In genomic region chr14:24115451-24116110, GRCh38 we compare ENCODE assay signal across 8 cellular contexts. TPM values are rescaled to one million over a fixed set of nuclear protein-coding genes. Genes with fewer than 3 reads are reported as not detected.
A peak's percentile ranks its signal among the peaks of the same experiment; 100 is the strongest.
DNase-seq lines count a peak whose midpoint lies in the region; ATAC-seq, FAIRE-seq and TF ChIP-seq lines count a peak whose summit lies in the region.

No MANE protein-coding gene starts in this region.

- H3K27me3 ChIP-seq in Peyer's patch (no peaks in the 10 kb centered on the region), esophagus (ENCODE audit: control insufficient read depth in 1 of 2, insufficient read depth in 2 of 2, low read length in 2 of 2) (no peaks in the 10 kb centered on the region), pancreas (no peaks in the 10 kb centered on the region)

- H3K27ac ChIP-seq in Peyer's patch: peak overlapping the region; percentile 94 to 99 (median 97)
- H3K27ac ChIP-seq in esophagus (ENCODE audit: low read depth in 2 of 2, low read length in 1 of 2): peak overlapping the region; percentile 68 to 100
- peak overlapping the region; percentile 92 to 100 (median 98) for H3K27ac ChIP-seq in pancreas

- H3K4me1 ChIP-seq in Peyer's patch: peaks cover 0 to 25% (median 10%) of the 10 kb centered on the region in 4 donors
- peaks cover 0 to 2% of the 10 kb centered on the region in 2 donors for H3K4me1 ChIP-seq in esophagus (ENCODE audit: control insufficient read depth in 2 of 2, insufficient read depth in 2 of 2, low read length in 1 of 2)
- H3K4me1 ChIP-seq in pancreas: peaks cover 0 to 25% (median 6%) of the 10 kb centered on the region in 3 donors

- H3K9me3 Mint-ChIP-seq in Calu3 (ENCODE audit: low read depth, unreplicated experiment): no peaks in the 10 kb centered on the region

- H3K27me3 Mint-ChIP-seq in Calu3 (ENCODE audit: unreplicated experiment): no peaks in the 10 kb centered on the region

- CTCF ChIA-PET in Calu3 (lab: Charles Lee): interaction anchor here (1.4 to 3.2 kb wide), 6 partner anchors 21 to 57 kb away, joined by 5 to 23 read pairs (median 12); partner anchors contain the start of genes EMC9, IRF9, PCK2 and PSME2

- H3K36me3 ChIP-seq in Peyer's patch (peaks cover 0 to 39% (median 3%) of the 10 kb centered on the region in 3 donors), esophagus (ENCODE audit: control insufficient read depth in 2 of 2, insufficient read depth in 2 of 2, low read length in 1 of 2) (peaks cover 12 to 23% of the 10 kb centered on the region in 2 donors), pancreas (peaks cover 4 to 33% (median 28%) of the 10 kb centered on the region in 3 donors)

- H3K9me3 ChIP-seq in Peyer's patch (no peaks in the 10 kb centered on the region), esophagus (ENCODE audit: control insufficient read depth in 2 of 2, insufficient read depth in 1 of 2, low read depth in 1 of 2, low read length in 1 of 2) (no peaks in the 10 kb centered on the region), pancreas (no peaks in the 10 kb centered on the region)

- peaks cover 47% of the 10 kb centered on the region for H3K36me3 Mint-ChIP-seq in Calu3 (ENCODE audit: insufficient read depth, unreplicated experiment)

- 1 to 2% methylated on average over 14 of the region's 14 CpGs for WGBS in esophagus, 2 donors
- 0 to 1% methylated on average over 14 of the region's 14 CpGs for WGBS in pancreas, 2 donors

- DNase-seq in Calu3 (no peak), Peyer's patch (no peak), pancreas (peak in 1 of 6 donors; percentile 56), posterior vena cava (ENCODE audit: low spot score) (no peak), inferior parietal cortex (ENCODE audit: extremely low spot score) (no peak)
- DNase-seq in stimulated activated CD4-positive, alpha-beta T cell treated with anti-CD3 and anti-CD28 coated beads, Interleukin-4, amount 100 ng/mL, for 4 hours: no peak

- ATAC-seq in pancreas (no peak), HG03159 (IDR thresholded peaks at IDR 0.05; ENCODE audit: unreplicated experiment) (no peak)

- BruUV-seq in Calu3 (replicated peaks; lab: Mats Ljungman, UMichigan): no TSS peak

- FAIRE-seq in pancreas (lab: Jason Lieb, UNC): no peak

- peak overlapping the region; percentile 82 for H3K4me3 Mint-ChIP-seq in Calu3 (ENCODE audit: low read depth, unreplicated experiment)

- TF ChIP-seq CTCF in Calu3 (IDR thresholded peaks at IDR 0.05; ENCODE audit: unreplicated experiment): no peak
- TF ChIP-seq CTCF in Peyer's patch (IDR thresholded peaks at IDR 0.05): no peak
- TF ChIP-seq CTCF in pancreas (IDR thresholded peaks at IDR 0.05): no peak

- peak overlapping the region; percentile 98 for H3K27ac Mint-ChIP-seq in Calu3 (ENCODE audit: unreplicated experiment)

- intact Hi-C loops in Calu3 (cut with micrococcal nuclease; ENCODE audit: unreplicated experiment) (loop anchor here (2.0 kb wide), 2 partner anchors 25 to 45 kb away; partner anchors contain the start of genes EMC9 and IRF9), pancreas (cut with DNase I) (no loop called here), posterior vena cava (cut with DNase I) (no loop called here)

- no peak for TF ChIP-seq POLR2A in Peyer's patch (IDR thresholded peaks at IDR 0.05)

- H3K4me3 ChIP-seq in Peyer's patch (peak overlapping the region; percentile 50 to 89 (median 72)), esophagus (ENCODE audit: low read depth in 1 of 2, low read length in 2 of 2) (peak overlapping the region; percentile 66 to 72), pancreas (peak overlapping the region; percentile 44 to 74 (median 56))

- H3K4me1 Mint-ChIP-seq in Calu3 (ENCODE audit: low read depth, unreplicated experiment): peaks cover 19% of the 10 kb centered on the region

RNA-seq across cellular contexts. Expression of gene NRL, which starts 0.8 kb away (rescaled TPM):
- 1.8 and 2.3 TPM in 2 replicates for total RNA-seq in Calu3 (2022)
- 10 to 100 TPM in 2 of 4 donors, 1 to 10 TPM in 1, not detected in 1; 4.6 to 14.2 (median 13.5) TPM for total RNA-seq in Peyer's patch
- 1 to 10 TPM in 1 of 2 donors, under 1 TPM in 1; 0.86 to 1.4 TPM for polyA plus RNA-seq in esophagus
- 1 to 10 TPM in 3 of 6 donors, under 1 TPM in 3; 0.37 to 2.4 (median 1.1) TPM for total RNA-seq in pancreas
- polyA plus RNA-seq in pancreas: 1 to 10 TPM; 2.3 TPM
- 1 to 10 TPM; 1.1 to 1.4 TPM for total RNA-seq in posterior vena cava

RNA-seq across cellular contexts. Expression of gene DCAF11, which starts 1.0 kb away (rescaled TPM):
- total RNA-seq in Calu3 (2022) (58.2 and 63.4 TPM in 2 replicates), Peyer's patch (100 to 1,000 TPM; 113 to 214 (median 176) TPM), pancreas (10 to 100 TPM; 50.1 to 78.9 (median 60.3) TPM), posterior vena cava (10 to 100 TPM; 32.2 to 37.1 TPM)
- polyA plus RNA-seq in esophagus (10 to 100 TPM; 21.5 to 41.6 TPM), pancreas (10 to 100 TPM; 34.2 to 41.6 TPM)

RNA-seq across cellular contexts. Expression of gene FITM1, which starts 14.9 kb away (rescaled TPM):
- total RNA-seq in Calu3 (2022) (0.47 and 0.98 TPM in 2 replicates), Peyer's patch (10 to 100 TPM in 1 of 4 donors, 1 to 10 TPM in 2, not detected in 1; 2.6 to 11.3 (median 3.9) TPM), pancreas (10 to 100 TPM in 1 of 6 donors, 1 to 10 TPM in 5; 2.7 to 12.0 (median 4.0) TPM), posterior vena cava (under 1 TPM in 1 of 2 donors, not detected in 1; 0.38 TPM)
- polyA plus RNA-seq in esophagus (1 to 10 TPM in 1 of 2 donors, under 1 TPM in 1; 0.60 to 1.1 TPM), pancreas (10 to 100 TPM in 1 of 2 donors, 1 to 10 TPM in 1; 3.4 to 11.1 TPM)

RNA-seq across cellular contexts. Expression of gene PSME1, which starts 20.4 kb away (rescaled TPM):
- total RNA-seq in Calu3 (2022) (259 and 289 TPM in 2 replicates), Peyer's patch (100 to 1,000 TPM; 114 to 289 (median 200) TPM), pancreas (100 to 1,000 TPM in 2 of 6 donors, 10 to 100 TPM in 4; 46.4 to 107 (median 68.8) TPM), posterior vena cava (100 to 1,000 TPM; 114 to 119 TPM)
- polyA plus RNA-seq in esophagus (100 to 1,000 TPM; 146 to 198 TPM), pancreas (100 to 1,000 TPM in 1 of 2 donors, 10 to 100 TPM in 1; 88.9 to 132 TPM)

RNA-seq across cellular contexts. Expression of gene PCK2, which starts 21.5 kb away (rescaled TPM):
- 38.0 and 43.6 TPM in 2 replicates for total RNA-seq in Calu3 (2022)
- 100 to 1,000 TPM in 3 of 4 donors, 10 to 100 TPM in 1; 53.6 to 820 (median 644) TPM for total RNA-seq in Peyer's patch
- 10 to 100 TPM; 10.1 to 29.2 TPM for polyA plus RNA-seq in esophagus
- 100 to 1,000 TPM in 1 of 6 donors, 10 to 100 TPM in 5; 18.6 to 146 (median 23.1) TPM for total RNA-seq in pancreas
- 10 to 100 TPM; 12.8 to 20.3 TPM for polyA plus RNA-seq in pancreas
- total RNA-seq in posterior vena cava: 10 to 100 TPM; 18.8 to 27.4 TPM
